ENCODE assay signal across 8 cellular contexts in genomic region chr15:78507831-78508160, GRCh38. TPM values are rescaled to one million over a fixed set of nuclear protein-coding genes. Genes with fewer than 3 reads are reported as not detected.
DNase-seq lines count a peak whose midpoint lies in the region; ATAC-seq and TF ChIP-seq lines count a peak whose summit lies in the region.

No MANE protein-coding gene starts in this region.

- H3K9ac ChIP-seq in rectal smooth muscle tissue (ENCODE audit: low read length), result peak overlapping the region; percentile 61

- ATAC-seq in HG02763 (IDR thresholded peaks at IDR 0.05; ENCODE audit: unreplicated experiment) (peak; percentile 27), Right ventricle myocardium superior (ENCODE audit: poor library complexity) (peak; percentile 29)

- no peak for TF ChIP-seq CTCF in GM12875 (IDR thresholded peaks at IDR 0.05; ENCODE audit: borderline replicate concordance, insufficient read depth, low read depth, low read length)

- H3K4me3 ChIP-seq in GM12875 (ENCODE audit: low read depth, low read length) (peak overlapping the region; percentile 57), rectal smooth muscle tissue (ENCODE audit: low read length) (peak overlapping the region; percentile 83)

- no peaks in the 10 kb centered on the region for H3K27me3 ChIP-seq in rectal smooth muscle tissue (ENCODE audit: control insufficient read depth, insufficient read depth, low read length)

- in situ Hi-C loops in G401 (cut with HindIII; ENCODE audit: low sequenced_read_pairs), result no loop called here

- H3K36me3 ChIP-seq in rectal smooth muscle tissue (ENCODE audit: control insufficient read depth, insufficient read depth, low read length), result no peaks in the 10 kb centered on the region

- DNase-seq in T-helper 9 cell, result peak; percentile 2
- DNase-seq in Right ventricle myocardium superior, result no peak
- no peak for DNase-seq in DMS153 treated with DMSO at 0.1 percent for 48 hours (lab: John Stamatoyannopoulos, UW; ENCODE audit: unreplicated experiment)
- no peak for DNase-seq in G401 (ENCODE audit: low spot score)
- no peak for DNase-seq in posterior vena cava (ENCODE audit: low spot score)

- intact Hi-C loops in Right ventricle myocardium superior (cut with DNase I), result no loop called here
- intact Hi-C loops in posterior vena cava (cut with DNase I), result loop anchor here in 1 of 2 donors (5.0 kb wide), 1 partner anchor 495 kb away; no protein-coding TSS in a partner anchor

- H3K4me1 ChIP-seq in rectal smooth muscle tissue (ENCODE audit: control insufficient read depth, insufficient read depth, low read length), result peaks cover 6% of the 10 kb centered on the region

- peak overlapping the region; percentile 7 for H3K27ac ChIP-seq in rectal smooth muscle tissue (ENCODE audit: low read depth, low read length)

RNA-seq across cellular contexts. Expression of gene HYKK, which starts 0.4 kb away (rescaled TPM):
- total RNA-seq in Right ventricle myocardium superior (4.9 TPM), posterior vena cava (1 to 10 TPM; 4.2 to 4.3 TPM)
- total RNA-seq in G401 (2014; rRNA removed; shearing (Covaris generic)), result 5.3 and 13.9 TPM in 2 replicates

RNA-seq across cellular contexts. Expression of gene PSMA4, which starts 32.4 kb away (rescaled TPM):
- total RNA-seq in Right ventricle myocardium superior, result 113 TPM
- 481 and 600 TPM in 2 replicates for total RNA-seq in G401 (2014; rRNA removed; shearing (Covaris generic))
- 100 to 1,000 TPM; 120 to 144 TPM for total RNA-seq in posterior vena cava

RNA-seq across cellular contexts. Expression of gene CHRNA5, which starts 57.5 kb away (rescaled TPM):
- total RNA-seq in Right ventricle myocardium superior (4.2 TPM), posterior vena cava (1 to 10 TPM in 1 of 2 donors, under 1 TPM in 1; 0.74 to 3.1 TPM)
- total RNA-seq in G401 (2014; rRNA removed; shearing (Covaris generic)), result 16.4 and 33.6 TPM in 2 replicates
